9 cellular contexts compared by ENCODE assay signal in genomic region chr19:47573076-47574026, GRCh38. TPM values are rescaled to one million over a fixed set of nuclear protein-coding genes. Genes with fewer than 3 reads are reported as not detected.
DNase-seq lines count a peak whose midpoint lies in the region; ATAC-seq, FAIRE-seq and TF ChIP-seq lines count a peak whose summit lies in the region.
"Had no signal": no experiment of that assay in that cellular context is flagged by ENCODE, and none has a peak within 500 bp of the region (broad histone marks: within the 10 kb centered on the region; RNA-seq: fewer than 3 reads in every experiment).

A gene with protein sequence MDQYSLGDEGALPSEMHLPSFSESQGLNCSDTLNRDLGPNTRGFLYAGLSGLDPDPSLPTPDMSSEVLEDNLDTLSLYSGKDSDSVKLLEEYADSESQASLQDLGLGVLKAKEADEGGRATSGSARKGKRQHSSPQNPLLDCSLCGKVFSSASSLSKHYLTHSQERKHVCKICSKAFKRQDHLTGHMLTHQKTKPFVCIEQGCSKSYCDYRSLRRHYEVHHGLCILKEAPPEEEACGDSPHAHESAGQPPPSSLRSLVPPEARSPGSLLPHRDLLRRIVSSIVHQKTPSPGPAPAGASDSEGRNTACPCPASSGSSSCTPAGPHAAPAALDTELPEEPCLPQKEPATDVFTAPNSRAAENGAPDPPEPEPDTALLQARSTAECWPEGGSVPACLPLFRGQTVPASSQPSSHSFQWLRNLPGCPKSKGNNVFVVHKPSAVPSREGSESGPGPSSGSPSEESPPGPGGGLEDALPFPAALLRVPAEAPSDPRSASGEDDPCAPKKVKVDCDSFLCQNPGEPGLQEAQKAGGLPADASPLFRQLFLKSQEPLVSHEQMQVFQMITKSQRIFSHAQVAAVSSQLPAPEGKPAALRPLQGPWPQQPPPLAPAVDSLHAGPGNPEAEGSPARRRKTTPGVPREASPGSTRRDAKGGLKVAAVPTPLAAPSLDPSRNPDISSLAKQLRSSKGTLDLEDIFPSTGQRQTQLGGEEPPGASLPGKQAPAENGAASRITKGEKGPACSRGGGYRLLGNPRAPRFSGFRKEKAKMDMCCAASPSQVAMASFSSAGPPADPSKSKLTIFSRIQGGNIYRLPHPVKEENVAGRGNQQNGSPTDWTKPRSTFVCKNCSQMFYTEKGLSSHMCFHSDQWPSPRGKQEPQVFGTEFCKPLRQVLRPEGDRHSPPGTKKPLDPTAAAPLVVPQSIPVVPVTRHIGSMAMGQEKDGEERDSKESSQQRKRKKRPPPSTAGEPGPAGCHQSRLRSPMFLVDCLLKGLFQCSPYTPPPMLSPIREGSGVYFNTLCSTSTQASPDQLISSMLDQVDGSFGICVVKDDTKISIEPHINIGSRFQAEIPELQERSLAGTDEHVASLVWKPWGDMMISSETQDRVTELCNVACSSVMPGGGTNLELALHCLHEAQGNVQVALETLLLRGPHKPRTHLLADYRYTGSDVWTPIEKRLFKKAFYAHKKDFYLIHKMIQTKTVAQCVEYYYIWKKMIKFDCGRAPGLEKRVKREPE (N-terminal part only) (minus strand): TSS chr19:47573148. CDS start chr19:47555856, 17,292 bp downstream.

- peak; percentile 90 for ATAC-seq in left lung
- ATAC-seq in HG02884 (IDR thresholded peaks at IDR 0.05; ENCODE audit: unreplicated experiment) = no peak
- ATAC-seq in HG03432 (IDR thresholded peaks at IDR 0.05; ENCODE audit: unreplicated experiment) = no peak

- DNase-seq in T47D (ENCODE audit: low read depth in 1 of 2, low spot score in 1 of 2) (peak; percentile 53 to 78), MCF 10A (ENCODE audit: unreplicated experiment) (no peak), astrocyte (ENCODE audit: low read depth) (peak; percentile 12), left lung (peak; percentile 65 to 85), ACHN (no peak)
- peak; percentile 42 for DNase-seq in stimulated activated CD8-positive, alpha-beta memory T cell treated with anti-CD3 and anti-CD28 coated beads, Interleukin-12 subunit alpha, Interleukin-12 subunit beta, amount 100 ng/mL, for 24 hours (ENCODE audit: extremely low read depth)

- in situ Hi-C loops in T47D (cut with HindIII; ENCODE audit: low pct_unique_long_range_greater_than_20kb, low sequenced_read_pairs) = no loop called here
- in situ Hi-C loops in ACHN (cut with HindIII; ENCODE audit: low pct_ligation_motif_present, low pct_unique_long_range_greater_than_20kb, low sequenced_read_pairs) = no loop called here

- H3K27me3 Mint-ChIP-seq in MCF 10A (ENCODE audit: insufficient read depth, unreplicated experiment) (peaks cover 16% of the 10 kb centered on the region), astrocyte (ENCODE audit: low read depth, unreplicated experiment) (peaks cover 12% of the 10 kb centered on the region)

- no peak for TF ChIP-seq CTCF in MCF 10A (IDR thresholded peaks at IDR 0.05; ENCODE audit: unreplicated experiment)
- no peak for TF ChIP-seq CTCF in astrocyte (IDR thresholded peaks at IDR 0.05; ENCODE audit: insufficient read depth, low read depth, low read length)
- no peak for TF ChIP-seq CTCF in left lung (IDR thresholded peaks at IDR 0.05)

- no peak within 1 kb of the TSS for H3K4me3 Mint-ChIP-seq in MCF 10A (ENCODE audit: unreplicated experiment)
- H3K4me3 Mint-ChIP-seq in astrocyte (ENCODE audit: unreplicated experiment) = no peak within 1 kb of the TSS

- FAIRE-seq in astrocyte (lab: Jason Lieb, UNC) = no peak

- H3K27me3 ChIP-seq in astrocyte (ENCODE audit: insufficient read depth, low read length) (peaks cover 8% of the 10 kb centered on the region), left lung (peaks cover 0 to 30% of the 10 kb centered on the region in 2 donors)

- H3K79me2 ChIP-seq in astrocyte (ENCODE audit: insufficient read depth, low read length) = no peaks in the 10 kb centered on the region

- H3K4me1 Mint-ChIP-seq in MCF 10A (ENCODE audit: insufficient read depth, unreplicated experiment) (no peaks in the 10 kb centered on the region), astrocyte (ENCODE audit: low read depth, unreplicated experiment) (no peaks in the 10 kb centered on the region)

- POLR2A ChIA-PET in MCF 10A (lab: Yijun Ruan, JAX) = no interaction called here

- peak within 1 kb of the TSS; percentile 75 for H3K4me2 ChIP-seq in astrocyte (ENCODE audit: low read length)

- H3K36me3 Mint-ChIP-seq in MCF 10A (ENCODE audit: insufficient read depth, unreplicated experiment) = no peaks in the 10 kb centered on the region
- H3K36me3 Mint-ChIP-seq in astrocyte (ENCODE audit: low read depth, unreplicated experiment) = no peaks in the 10 kb centered on the region

- CTCF ChIA-PET in MCF 10A (lab: Yijun Ruan, JAX) = interaction anchor here (0.6 kb wide), 1 partner anchor 475 kb away, joined by 3 read pairs; no protein-coding TSS in a partner anchor

- H3K4me3 ChIP-seq in astrocyte (ENCODE audit: insufficient read depth, low read depth, low read length) = no peak within 1 kb of the TSS
- peak within 1 kb of the TSS; percentile 31 to 34 for H3K4me3 ChIP-seq in left lung
- H3K4me3 ChIP-seq: SJSA1 had no signal

- no peaks in the 10 kb centered on the region for H4K20me1 ChIP-seq in astrocyte (ENCODE audit: insufficient read depth, low read length)

- H3K4me1 ChIP-seq in astrocyte (ENCODE audit: insufficient read depth, low read length) = no peaks in the 10 kb centered on the region
- H3K4me1 ChIP-seq in left lung = peaks cover 5 to 9% of the 10 kb centered on the region in 2 donors
- H3K4me1 ChIP-seq: SJSA1 had no signal

- intact Hi-C loops in MCF 10A (cut with micrococcal nuclease) = no loop called here
- intact Hi-C loops in left lung (cut with DNase I) = no loop called here

- no peak within 1 kb of the TSS for H3K9ac ChIP-seq in astrocyte (ENCODE audit: low read length)

- H3K27ac Mint-ChIP-seq in MCF 10A (ENCODE audit: low read depth, unreplicated experiment) = no peak within 1 kb of the TSS
- H3K27ac Mint-ChIP-seq in astrocyte (ENCODE audit: unreplicated experiment) = peak within 1 kb of the TSS; percentile 45

- no TSS peak for BruUV-seq in MCF 10A (replicated peaks; lab: Mats Ljungman, UMichigan)

- H3K9me3 ChIP-seq in astrocyte (ENCODE audit: insufficient read depth, low read depth, low read length) (no peaks in the 10 kb centered on the region), left lung (no peaks in the 10 kb centered on the region)
- H3K9me3 ChIP-seq: SJSA1 had no signal

- H2AFZ ChIP-seq in astrocyte (ENCODE audit: low read depth, low read length) = peak within 1 kb of the TSS; percentile 56

- H3K27ac ChIP-seq in astrocyte (ENCODE audit: low read depth, low read length) (no peak within 1 kb of the TSS), left lung (no peak within 1 kb of the TSS)
- H3K27ac ChIP-seq: SJSA1 had no signal

- H3K9me3 Mint-ChIP-seq in MCF 10A (ENCODE audit: unreplicated experiment) (no peaks in the 10 kb centered on the region), astrocyte (ENCODE audit: unreplicated experiment) (no peaks in the 10 kb centered on the region)

- H3K36me3 ChIP-seq in astrocyte (ENCODE audit: insufficient read depth, low read length) = no peaks in the 10 kb centered on the region
- H3K36me3 ChIP-seq in left lung = no peaks in the 10 kb centered on the region
- H3K36me3 ChIP-seq: SJSA1 had no signal

RNA-seq across cellular contexts. Expression of the gene that starts here (rescaled TPM):
- total RNA-seq in MCF 10A (2022) = not detected in 2 replicates
- total RNA-seq in astrocyte = not detected in 2 replicates
- under 1 TPM; 0.37 to 0.50 TPM for total RNA-seq in left lung
- total RNA-seq: SJSA1 had no signal

Comparison
In these comparisons a context has a peak if more than half of its experiments do, and no peak if none do; other contexts are left out.
1. DNase-seq: peak in T47D (2 of 2) and stimulated activated CD8-positive, alpha-beta memory T cell treated with anti-CD3 and anti-CD28 coated beads, Interleukin-12 subunit alpha, Interleukin-12 subunit beta, amount 100 ng/mL, for 24 hours (single experiment); none in MCF 10A (single experiment) and ACHN (single experiment).
2. Peak in DNase-seq and H3K4me2 ChIP-seq in astrocyte; RNA of the gene not detected or under 1 TPM.
3. Peak in DNase-seq, ATAC-seq and H3K4me3 ChIP-seq in left lung; RNA of the gene not detected or under 1 TPM.